In the genomic region with DNA sequence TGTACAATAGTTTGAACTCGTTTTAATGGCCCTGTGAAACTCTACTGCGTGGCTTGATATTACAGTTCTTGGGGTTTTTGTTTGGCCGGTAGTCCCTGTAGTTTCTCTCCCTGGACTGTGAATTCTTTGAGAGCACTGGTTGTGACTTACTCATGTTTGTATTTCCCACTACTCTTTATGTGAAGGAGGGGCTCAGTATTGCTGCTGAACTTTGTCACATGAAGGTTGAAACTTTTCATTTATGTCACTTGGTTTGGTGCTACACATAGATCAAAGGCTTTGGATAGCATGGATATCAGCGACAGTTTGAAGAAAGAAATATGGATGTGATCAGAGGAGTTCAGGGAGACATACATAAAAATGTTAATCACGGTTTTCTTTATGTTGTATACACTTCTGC, we compare ENCODE assay signal across 10 cellular contexts. TPM values are rescaled to one million over a fixed set of nuclear protein-coding genes. Genes with fewer than 3 reads are reported as not detected.
DNase-seq lines count a peak whose midpoint lies in the region; ATAC-seq, FAIRE-seq and TF ChIP-seq lines count a peak whose summit lies in the region.
"Had no signal": no experiment of that assay in that cellular context is flagged by ENCODE, and none has a peak within 500 bp of the region (broad histone marks: within the 10 kb centered on the region; RNA-seq: fewer than 3 reads in every experiment).

No MANE protein-coding gene starts in this region.

- dilution Hi-C loops in keratinocyte (cut with MboI; ENCODE audit: extremely low pct_ligation_motif_present, low sequenced_read_pairs), result no loop called here

- no peaks in the 10 kb centered on the region for H3K9me1 ChIP-seq in keratinocyte (ENCODE audit: control insufficient read depth, extremely low read depth, insufficient read depth, low read length)

- peaks cover 1% of the 10 kb centered on the region; the same call in 1 of the 2 replicates for H3K36me3 Mint-ChIP-seq in WTC11

- H3K27ac ChIP-seq in heart right ventricle (peak overlapping the region in 7 of 10 donors; percentile 90 to 97 (median 96)), keratinocyte (ENCODE audit: control insufficient read depth, insufficient read depth, low read length) (no peak overlapping the region), upper lobe of right lung (peak overlapping the region; percentile 97), adrenal gland (peak overlapping the region in 1 of 5 donors; percentile 96), thyroid gland (peak overlapping the region in 1 of 3 donors; percentile 97)

- TF ChIP-seq POLR2A in adrenal gland (IDR thresholded peaks at IDR 0.05) (no peak), thyroid gland (IDR thresholded peaks at IDR 0.05) (no peak)

- H3K4me2 ChIP-seq in keratinocyte (ENCODE audit: control insufficient read depth, extremely low read depth, insufficient read depth, low read depth, low read length), result peak overlapping the region; percentile 97

- peak overlapping the region; percentile 70 for H3K4me3 Mint-ChIP-seq in WTC11

- H3K9me3 ChIP-seq in heart right ventricle (no peaks in the 10 kb centered on the region), keratinocyte (ENCODE audit: control insufficient read depth, low read depth, low read length) (no peaks in the 10 kb centered on the region), upper lobe of right lung (no peaks in the 10 kb centered on the region), adrenal gland (replicated peaks in 1 of 3) (no peaks in the 10 kb centered on the region), thyroid gland (no peaks in the 10 kb centered on the region)

- no peaks in the 10 kb centered on the region for H3K79me2 ChIP-seq in keratinocyte (ENCODE audit: control insufficient read depth, insufficient read depth, low read length)

- POLR2A ChIA-PET in WTC11 (lab: Charles Lee), result interaction anchor here (1.4 to 2.5 kb wide), 3 partner anchors 19 to 136 kb away, joined by 3 to 24 read pairs (median 19); a partner anchor contains a TSS

- ATAC-seq in heart right ventricle (no peak), WTC11 (no peak), upper lobe of right lung (no peak)

- peaks cover 18% of the 10 kb centered on the region for H3K4me1 Mint-ChIP-seq in WTC11

- no peak for FAIRE-seq in keratinocyte (lab: Jason Lieb, UNC)

- H3K4me3 ChIP-seq in heart right ventricle (peak overlapping the region in 1 of 10 donors; percentile 98), keratinocyte (ENCODE audit: control insufficient read depth in 2 of 3, extremely low read depth in 1 of 3, insufficient read depth in 2 of 3, low read depth in 1 of 3, low read length in 3 of 3) (no peak overlapping the region), upper lobe of right lung (peak overlapping the region; percentile 89), adrenal gland (peak overlapping the region in 1 of 4 donors; percentile 97), thyroid gland (replicated peaks in 1 of 3) (no peak overlapping the region)

- no peaks in the 10 kb centered on the region for H4K20me1 ChIP-seq in keratinocyte (ENCODE audit: control insufficient read depth, extremely low read depth, insufficient read depth, low read length)

- H3K9me3 Mint-ChIP-seq in WTC11, result no peaks in the 10 kb centered on the region

- no peak overlapping the region for H2AFZ ChIP-seq in keratinocyte (ENCODE audit: control insufficient read depth, low read length)

- H3K27me3 Mint-ChIP-seq in WTC11 (ENCODE audit: low read depth), result no peaks in the 10 kb centered on the region

- H3K36me3 ChIP-seq in heart right ventricle, result no peaks in the 10 kb centered on the region
- H3K36me3 ChIP-seq in keratinocyte (ENCODE audit: control insufficient read depth in 2 of 2, extremely low read depth in 1 of 2, insufficient read depth in 2 of 2, low read length in 2 of 2), result no peaks in the 10 kb centered on the region
- H3K36me3 ChIP-seq in upper lobe of right lung, result no peaks in the 10 kb centered on the region
- H3K36me3 ChIP-seq in adrenal gland (replicated peaks in 1 of 2), result no peaks in the 10 kb centered on the region
- no peaks in the 10 kb centered on the region for H3K36me3 ChIP-seq in thyroid gland

- H3K9ac ChIP-seq in keratinocyte (ENCODE audit: control insufficient read depth, extremely low read depth, insufficient read depth, low read length), result no peak overlapping the region

- CTCF ChIA-PET in WTC11 (lab: Charles Lee), result interaction anchor here (1.0 to 3.0 kb wide), 6 partner anchors 10 to 454 kb away, joined by 3 to 23 read pairs (median 9); a partner anchor contains a TSS

- DNase-seq in heart right ventricle (no peak), cardiac septum (ENCODE audit: low spot score) (no peak), WTC11 (ENCODE audit: low spot score) (no peak), keratinocyte (ENCODE audit: low read depth, low spot score) (no peak), upper lobe of right lung (no peak), adrenal gland (no peak), thyroid gland (no peak), mucosa of gallbladder (ENCODE audit: low spot score) (no peak)
- DNase-seq: activated CD8-positive, alpha-beta memory T cell treated with anti-CD3 and anti-CD28 coated beads, Interleukin-2, amount 50 U/mL, for 48 hours; NCI-H187 treated with DMSO at 0.1 percent for 48 hours had no signal

- 82 to 87% methylated on average over 5 of the region's 5 CpGs for WGBS in heart right ventricle, 2 donors
- WGBS in adrenal gland, 4 donors, result 68 to 78% (median 71%) methylated on average over 5 of the region's 5 CpGs
- 74 to 80% methylated on average over 5 of the region's 5 CpGs for WGBS in thyroid gland, 2 donors

- H3K4me1 ChIP-seq in heart right ventricle (peaks cover 6 to 26% (median 19%) of the 10 kb centered on the region in 9 donors), keratinocyte (ENCODE audit: control insufficient read depth, extremely low read depth, insufficient read depth, low read length) (peaks cover 8% of the 10 kb centered on the region), upper lobe of right lung (peaks cover 15% of the 10 kb centered on the region), adrenal gland (replicated peaks in 1 of 2) (peaks cover 4 to 28% of the 10 kb centered on the region in 2 donors), thyroid gland (peaks cover 13 to 20% of the 10 kb centered on the region in 2 donors)

- TF ChIP-seq CTCF in heart right ventricle (IDR thresholded peaks at IDR 0.05) (no peak), WTC11 (IDR thresholded peaks at IDR 0.05) (no peak), keratinocyte (optimal IDR thresholded peaks at IDR 0.05 in 1 of 3, IDR thresholded peaks at IDR 0.05 in 1 of 3, conservative IDR thresholded peaks at IDR 0.05 in 1 of 3; ENCODE audit: extremely low read depth in 1 of 3, insufficient read depth in 2 of 3, low read length in 3 of 3) (no peak), upper lobe of right lung (IDR thresholded peaks at IDR 0.05) (no peak), adrenal gland (IDR thresholded peaks at IDR 0.05) (no peak), thyroid gland (IDR thresholded peaks at IDR 0.05) (no peak)

- intact Hi-C loops in heart right ventricle (cut with DNase I) (loop anchor here in 6 of 10 donors (2.0 to 5.0 kb wide), 5 partner anchors 19 to 172 kb away; a partner anchor contains a TSS), cardiac septum (cut with DNase I) (loop anchor here (2.0 to 10.0 kb wide), 3 partner anchors 19 to 135 kb away; a partner anchor contains a TSS), upper lobe of right lung (cut with DNase I) (no loop called here), adrenal gland (cut with DNase I) (no loop called here), thyroid gland (cut with DNase I) (no loop called here)

- H3K27me3 ChIP-seq in heart right ventricle (no peaks in the 10 kb centered on the region), keratinocyte (ENCODE audit: control insufficient read depth, extremely low read depth, insufficient read depth, low read length) (no peaks in the 10 kb centered on the region), upper lobe of right lung (no peaks in the 10 kb centered on the region), adrenal gland (no peaks in the 10 kb centered on the region), thyroid gland (no peaks in the 10 kb centered on the region)

- H3K27ac Mint-ChIP-seq in WTC11, result peak overlapping the region; percentile 65

RNA-seq across cellular contexts. Expression of a gene that starts 1.5 kb away (rescaled TPM):
- total RNA-seq in heart right ventricle (10 to 100 TPM in 1 of 10 donors, 1 to 10 TPM in 9; 4.9 to 13.9 (median 7.8) TPM), cardiac septum (9.1 TPM), WTC11 (2021) (10.2 to 14.5 TPM (median 11.2 TPM) in 3 replicates), upper lobe of right lung (19.0 TPM), adrenal gland (10 to 100 TPM in 4 of 8 donors, 1 to 10 TPM in 4; 3.4 to 19.3 (median 10.6) TPM), thyroid gland (10 to 100 TPM; 13.8 to 16.6 (median 14.5) TPM), mucosa of gallbladder (12.4 TPM)
- polyA plus RNA-seq in heart right ventricle (10 to 100 TPM in 1 of 2 donors, 1 to 10 TPM in 1; 4.1 to 10.1 TPM), keratinocyte (0.29 to 0.45 TPM (median 0.42 TPM) in 3 replicates), adrenal gland (10 to 100 TPM in 2 of 3 donors, 1 to 10 TPM in 1; 2.2 to 18.2 (median 16.9) TPM)
- polyA plus RNA-seq in keratinocyte (2011; ENCODE audit: low read depth), result 0.32 TPM
- 0.23 and 0.55 TPM in 2 replicates for polyA plus RNA-seq in keratinocyte (2011; cell fraction: cytosol; rRNA removed)
- 1.6 and 1.9 TPM in 2 replicates for polyA plus RNA-seq in keratinocyte (2011; cell fraction: nucleus; rRNA removed)
- 0.49 and 1.8 TPM in 2 replicates for polyA plus RNA-seq in keratinocyte (2012; ENCODE audit: low replicate concordance)
- polyA minus RNA-seq in keratinocyte, result 0.13 to 0.98 TPM (median 0.16 TPM) in 3 replicates
- 3.1 TPM for polyA minus RNA-seq in keratinocyte (2011; cell fraction: cytosol; rRNA and poly(A)+ RNA removed)
- polyA minus RNA-seq in keratinocyte (2011; cell fraction: nucleus; rRNA and poly(A)+ RNA removed), result 0.95 and 1.7 TPM in 2 replicates

RNA-seq across cellular contexts. Expression of a gene that starts 19.3 kb away (rescaled TPM):
- 100 to 1,000 TPM; 140 to 185 (median 165) TPM for total RNA-seq in heart right ventricle
- 100 to 1,000 TPM in 1 of 2 donors, 10 to 100 TPM in 1; 39.7 to 228 TPM for polyA plus RNA-seq in heart right ventricle
- total RNA-seq in cardiac septum, result 169 TPM
- 30.4 to 35.8 TPM (median 33.0 TPM) in 3 replicates for total RNA-seq in WTC11 (2021)
- polyA plus RNA-seq in keratinocyte, result 199 to 239 TPM (median 232 TPM) in 3 replicates
- 46.6 TPM for polyA plus RNA-seq in keratinocyte (2011; ENCODE audit: low read depth)
- 200 TPM in 2 replicates for polyA plus RNA-seq in keratinocyte (2011; cell fraction: cytosol; rRNA removed)
- polyA plus RNA-seq in keratinocyte (2011; cell fraction: nucleus; rRNA removed), result 123 and 139 TPM in 2 replicates
- polyA plus RNA-seq in keratinocyte (2012; ENCODE audit: low replicate concordance), result 142 and 183 TPM in 2 replicates
- 220 to 398 TPM (median 296 TPM) in 3 replicates for polyA minus RNA-seq in keratinocyte
- polyA minus RNA-seq in keratinocyte (2011; cell fraction: cytosol; rRNA and poly(A)+ RNA removed), result 102 TPM
- 40.1 and 49.1 TPM in 2 replicates for polyA minus RNA-seq in keratinocyte (2011; cell fraction: nucleus; rRNA and poly(A)+ RNA removed)
- total RNA-seq in upper lobe of right lung, result 244 TPM
- 100 to 1,000 TPM; 146 to 454 (median 233) TPM for total RNA-seq in adrenal gland
- polyA plus RNA-seq in adrenal gland, result 100 to 1,000 TPM in 2 of 3 donors, 10 to 100 TPM in 1; 85.8 to 279 (median 116) TPM
- 100 to 1,000 TPM; 238 to 452 (median 323) TPM for total RNA-seq in thyroid gland
- 263 TPM for total RNA-seq in mucosa of gallbladder

RNA-seq across cellular contexts. Expression of a gene that starts 46.4 kb away (rescaled TPM):
- total RNA-seq in heart right ventricle (10 to 100 TPM; 19.3 to 30.9 (median 25.5) TPM), cardiac septum (20.2 TPM), WTC11 (2021) (35.4 to 37.8 TPM (median 37.4 TPM) in 3 replicates), upper lobe of right lung (25.0 TPM), adrenal gland (10 to 100 TPM in 7 of 8 donors, 1 to 10 TPM in 1; 9.4 to 28.5 (median 20.1) TPM), thyroid gland (10 to 100 TPM; 14.9 to 22.6 (median 21.3) TPM), mucosa of gallbladder (31.8 TPM)
- polyA plus RNA-seq in heart right ventricle (10 to 100 TPM in 1 of 2 donors, 1 to 10 TPM in 1; 8.7 to 12.0 TPM), keratinocyte (17.0 to 28.7 TPM (median 27.2 TPM) in 3 replicates), adrenal gland (10 to 100 TPM; 11.1 to 28.7 (median 11.5) TPM)
- polyA plus RNA-seq in keratinocyte (2011; ENCODE audit: low read depth), result 25.8 TPM
- polyA plus RNA-seq in keratinocyte (2011; cell fraction: cytosol; rRNA removed), result 20.5 and 30.8 TPM in 2 replicates
- 36.7 and 39.7 TPM in 2 replicates for polyA plus RNA-seq in keratinocyte (2011; cell fraction: nucleus; rRNA removed)
- 18.4 and 22.6 TPM in 2 replicates for polyA plus RNA-seq in keratinocyte (2012; ENCODE audit: low replicate concordance)
- polyA minus RNA-seq in keratinocyte, result 6.7 to 15.8 TPM (median 9.6 TPM) in 3 replicates
- polyA minus RNA-seq in keratinocyte (2011; cell fraction: cytosol; rRNA and poly(A)+ RNA removed), result 5.2 TPM
- polyA minus RNA-seq in keratinocyte (2011; cell fraction: nucleus; rRNA and poly(A)+ RNA removed), result 9.6 and 20.7 TPM in 2 replicates

RNA-seq across cellular contexts. Expression of a gene that starts 50.9 kb away (rescaled TPM):
- total RNA-seq in heart right ventricle, result 1 to 10 TPM; 2.0 to 6.9 (median 3.5) TPM
- polyA plus RNA-seq in heart right ventricle, result 1 to 10 TPM; 3.6 to 7.3 TPM
- total RNA-seq in cardiac septum, result 4.4 TPM
- total RNA-seq in WTC11 (2021), result 11.6 to 12.5 TPM (median 11.7 TPM) in 3 replicates
- 42.9 to 63.3 TPM (median 52.1 TPM) in 3 replicates for polyA plus RNA-seq in keratinocyte
- polyA plus RNA-seq in keratinocyte (2011; ENCODE audit: low read depth), result 19.0 TPM
- 62.2 and 69.4 TPM in 2 replicates for polyA plus RNA-seq in keratinocyte (2011; cell fraction: cytosol; rRNA removed)
- 47.6 and 53.1 TPM in 2 replicates for polyA plus RNA-seq in keratinocyte (2011; cell fraction: nucleus; rRNA removed)
- 36.6 and 45.5 TPM in 2 replicates for polyA plus RNA-seq in keratinocyte (2012; ENCODE audit: low replicate concordance)
- 29.1 to 66.6 TPM (median 34.8 TPM) in 3 replicates for polyA minus RNA-seq in keratinocyte
- 26.3 TPM for polyA minus RNA-seq in keratinocyte (2011; cell fraction: cytosol; rRNA and poly(A)+ RNA removed)
- 7.5 and 15.5 TPM in 2 replicates for polyA minus RNA-seq in keratinocyte (2011; cell fraction: nucleus; rRNA and poly(A)+ RNA removed)
- total RNA-seq in upper lobe of right lung, result 34.2 TPM
- total RNA-seq in adrenal gland, result 10 to 100 TPM in 6 of 8 donors, 1 to 10 TPM in 2; 2.7 to 32.6 (median 14.7) TPM
- polyA plus RNA-seq in adrenal gland, result 10 to 100 TPM in 1 of 3 donors, 1 to 10 TPM in 2; 6.0 to 10.9 (median 9.9) TPM
- 10 to 100 TPM in 1 of 4 donors, 1 to 10 TPM in 3; 3.0 to 10.5 (median 4.8) TPM for total RNA-seq in thyroid gland
- total RNA-seq in mucosa of gallbladder, result 40.4 TPM

Comparison
In these comparisons a context has a peak if more than half of its experiments do, and no peak if none do; other contexts are left out.
1. intact Hi-C loops: an anchor here in heart right ventricle (2.0 to 5.0 kb wide) and cardiac septum (2.0 to 10.0 kb wide); none called in upper lobe of right lung, adrenal gland and thyroid gland.